16 cellular contexts compared by ENCODE assay signal in the genomic region with DNA sequence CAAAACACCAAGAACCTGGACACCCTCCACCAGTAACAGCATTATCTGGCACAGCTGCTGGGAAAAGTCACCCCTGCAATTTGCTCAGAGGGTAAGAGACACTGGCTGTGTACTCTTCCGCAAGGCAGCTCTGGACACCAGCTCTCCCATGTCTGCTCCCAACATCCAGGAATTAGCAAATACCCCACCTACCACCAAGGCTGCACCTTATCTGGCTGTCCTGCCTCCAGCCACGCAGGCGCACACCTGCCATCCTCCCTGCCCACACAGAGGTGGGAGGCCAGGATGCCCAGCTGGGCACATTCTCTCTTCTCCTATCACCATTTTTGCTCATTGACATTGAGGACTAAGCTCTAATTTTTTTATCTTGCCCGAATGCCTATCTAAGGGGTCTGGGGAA. TPM values are rescaled to one million over a fixed set of nuclear protein-coding genes. Genes with fewer than 3 reads are reported as not detected.
DNase-seq lines count a peak whose midpoint lies in the region; ATAC-seq, FAIRE-seq and TF ChIP-seq lines count a peak whose summit lies in the region.
"Had no signal": no experiment of that assay in that cellular context is flagged by ENCODE, and none has a peak within 500 bp of the region (broad histone marks: within the 10 kb centered on the region; RNA-seq: fewer than 3 reads in every experiment).

No MANE protein-coding gene starts in this region.

- ATAC-seq in K562 (no peak), HG03135 (IDR thresholded peaks at IDR 0.05; ENCODE audit: unreplicated experiment) (no peak)

- CTCF ChIA-PET in K562 (lab: Yijun Ruan, JAX; ENCODE audit: low intra/inter-chr PET ratio), result no interaction called here

- WGBS in K562 (ENCODE audit: insufficient coverage, low coverage, missing lambda C conversion rate), result 72% methylated on average over 4 of the region's 4 CpGs

- peak overlapping the region; percentile 89 for H2AFZ ChIP-seq in K562 (ENCODE audit: low read depth, low read length)
- H2AFZ ChIP-seq in osteoblast (ENCODE audit: low read length), result no peak overlapping the region
- H2AFZ ChIP-seq: GM23248 had no signal

- H4K20me1 ChIP-seq in K562 (replicated peaks; ENCODE audit: control insufficient read depth, insufficient read depth, low read length), result no peaks in the 10 kb centered on the region
- no peaks in the 10 kb centered on the region for H4K20me1 ChIP-seq in osteoblast (ENCODE audit: insufficient read depth, low read length)
- H4K20me1 ChIP-seq: BLaER1 treated with 17β-estradiol and CSF1 and Interleukin-3, amounts not matched to agents 10 nM and 100 nM had no signal

- intact Hi-C loops in K562 (cut with micrococcal nuclease), result no loop called here

- in situ Hi-C loops in K562 (cut with MboI), result no loop called here

- no peak for TF ChIP-seq EP300 in K562 (IDR thresholded peaks at IDR 0.05; ENCODE audit: low read length)

- H3K4me2 ChIP-seq in K562 (ENCODE audit: insufficient read depth, low read length), result no peak overlapping the region
- peak overlapping the region; percentile 88 for H3K4me2 ChIP-seq in osteoblast (ENCODE audit: insufficient read depth, low read length)
- H3K4me2 ChIP-seq: BLaER1 treated with 17β-estradiol and CSF1 and Interleukin-3, amounts not matched to agents 10 nM and 100 nM had no signal

- POLR2A ChIA-PET in K562 (lab: Yijun Ruan, JAX), result interaction anchor here (1.0 kb wide), 1 partner anchor 30 kb away, joined by 3 read pairs; no protein-coding TSS in a partner anchor

- H3K4me1 ChIP-seq in HUES48 (ENCODE audit: control insufficient read depth, insufficient read depth, low read length) (peaks cover 39% of the 10 kb centered on the region), K562 (replicated peaks in 1 of 2; ENCODE audit: control insufficient read depth in 2 of 2, insufficient read depth in 2 of 2, low read length in 2 of 2) (peaks cover 19 to 20% of the 10 kb centered on the region in 2 experiments; a peak in 4 of 5 replicates), osteoblast (ENCODE audit: insufficient read depth, low read length) (no peaks in the 10 kb centered on the region), Peyer's patch (peaks cover 0 to under 1% (median 0%) of the 10 kb centered on the region in 4 donors)
- H3K4me1 ChIP-seq: SJCRH30 had no signal

- DNase-seq in K562 (ENCODE audit: extremely low read depth in 1 of 4, low spot score in 3 of 4) (no peak), osteoblast (ENCODE audit: insufficient read length, low spot score, missing footprints) (no peak), SW 1271 (lab: John Stamatoyannopoulos, UW) (no peak), Peyer's patch (no peak)
- DNase-seq in activated T-cell treated with anti-CD3 and anti-CD28 coated beads, Interleukin-2, amount 50 U/mL, for 48 hours, result no peak
- DNase-seq: GM23248, NCI-H1105 treated with DMSO at 0.1 percent for 48 hours, NCI-H1930, NCI-H524 treated with DMSO at 0.1 percent for 48 hours had no signal

- H3K27ac ChIP-seq in C4-2B (peak overlapping the region; percentile 55), HUES48 (ENCODE audit: low read depth, low read length) (peak overlapping the region; percentile 73), K562 (ENCODE audit: extremely low read depth, low read depth, low read length) (no peak overlapping the region; the same call in 2 of the 3 replicates), osteoblast (ENCODE audit: low read depth, low read length) (no peak overlapping the region), Peyer's patch (no peak overlapping the region)
- H3K27ac ChIP-seq: BLaER1 treated with 17β-estradiol and CSF1 and Interleukin-3, amounts not matched to agents 10 nM and 100 nM; GM23248; SJCRH30 had no signal

- no peaks in the 10 kb centered on the region for H3K9me3 ChIP-seq in HUES48 (ENCODE audit: control insufficient read depth, insufficient read depth, low read length)
- peaks cover 2% of the 10 kb centered on the region; the same call in 1 of the 2 replicates for H3K9me3 ChIP-seq in K562 (replicated peaks; ENCODE audit: control insufficient read depth, insufficient read depth, low read depth, low read length)
- H3K9me3 ChIP-seq in osteoblast (ENCODE audit: low read depth, low read length), result no peaks in the 10 kb centered on the region
- no peaks in the 10 kb centered on the region for H3K9me3 ChIP-seq in Peyer's patch
- H3K9me3 ChIP-seq: SJCRH30 had no signal

- no peak for TF ChIP-seq POLR2A in K562 (conservative IDR thresholded peaks at IDR 0.05)
- no peak for TF ChIP-seq POLR2A in Peyer's patch (IDR thresholded peaks at IDR 0.05)

- H3K79me2 ChIP-seq in K562 (ENCODE audit: control insufficient read depth, insufficient read depth, low read length) (no peaks in the 10 kb centered on the region), osteoblast (ENCODE audit: insufficient read depth, low read length) (no peaks in the 10 kb centered on the region)

- BruUV-seq in K562 (replicated peaks; lab: Mats Ljungman, UMichigan), result no TSS peak

- H3K9ac ChIP-seq in HUES48 (ENCODE audit: low read depth, low read length), result no peak overlapping the region
- peak overlapping the region in 1 of 2 experiments; percentile 10; a peak in 1 of 4 replicates for H3K9ac ChIP-seq in K562 (ENCODE audit: insufficient read depth in 1 of 2, low read depth in 2 of 2, low read length in 2 of 2)
- H3K9ac ChIP-seq: BLaER1 treated with 17β-estradiol and CSF1 and Interleukin-3, amounts not matched to agents 10 nM and 100 nM; GM23248 had no signal

- H3K27me3 ChIP-seq in HUES48 (ENCODE audit: control insufficient read depth, insufficient read depth, low read length), result no peaks in the 10 kb centered on the region
- H3K27me3 ChIP-seq in K562 (ENCODE audit: control insufficient read depth in 2 of 2, insufficient read depth in 2 of 2, low read length in 2 of 2), result no peaks in the 10 kb centered on the region
- H3K27me3 ChIP-seq in osteoblast (ENCODE audit: insufficient read depth, low read length), result no peaks in the 10 kb centered on the region
- no peaks in the 10 kb centered on the region for H3K27me3 ChIP-seq in Peyer's patch
- H3K27me3 ChIP-seq: BLaER1 treated with 17β-estradiol and CSF1 and Interleukin-3, amounts not matched to agents 10 nM and 100 nM; SJCRH30 had no signal

- no peak for FAIRE-seq in K562 (lab: Jason Lieb, UNC)
- FAIRE-seq: A204.1, RCC 7860 had no signal

- no peak overlapping the region for H3K4me3 ChIP-seq in HUES48 (ENCODE audit: low read depth, low read length)
- H3K4me3 ChIP-seq in K562, result no peak overlapping the region
- peak overlapping the region; percentile 64 for H3K4me3 ChIP-seq in osteoblast (ENCODE audit: insufficient read depth, low read length)
- no peak overlapping the region for H3K4me3 ChIP-seq in Peyer's patch
- H3K4me3 ChIP-seq: BLaER1 treated with 17β-estradiol and CSF1 and Interleukin-3, amounts not matched to agents 10 nM and 100 nM; GM23248; SJCRH30 had no signal

- peaks cover 3% of the 10 kb centered on the region for H3K9me1 ChIP-seq in K562 (ENCODE audit: control insufficient read depth, insufficient read depth, low read length)

- no peak for TF ChIP-seq CTCF in C4-2B (conservative IDR thresholded peaks at IDR 0.05)
- no peak for TF ChIP-seq CTCF in K562 (IDR thresholded peaks at IDR 0.05 in 2 of 3, conservative IDR thresholded peaks at IDR 0.05 in 1 of 3; ENCODE audit: insufficient read depth in 2 of 3, low read depth in 1 of 3, low read length in 3 of 3)
- no peak for TF ChIP-seq CTCF in osteoblast (IDR thresholded peaks at IDR 0.05; ENCODE audit: extremely low read depth, low read depth, low read length)
- TF ChIP-seq CTCF in Peyer's patch (IDR thresholded peaks at IDR 0.05), result no peak

- TF ChIP-seq RAD21 in K562 (CRISPR knock-in tag; conservative IDR thresholded peaks at IDR 0.05 in 1 of 2, IDR thresholded peaks at IDR 0.05 in 1 of 2), result no peak

- no peaks in the 10 kb centered on the region for H3K36me3 ChIP-seq in HUES48 (ENCODE audit: control insufficient read depth, insufficient read depth, low read length)
- H3K36me3 ChIP-seq in K562 (ENCODE audit: control insufficient read depth, insufficient read depth, low read length), result no peaks in the 10 kb centered on the region
- H3K36me3 ChIP-seq in osteoblast (ENCODE audit: insufficient read depth, low read length), result no peaks in the 10 kb centered on the region
- H3K36me3 ChIP-seq in Peyer's patch, result no peaks in the 10 kb centered on the region
- H3K36me3 ChIP-seq: BLaER1 treated with 17β-estradiol and CSF1 and Interleukin-3, amounts not matched to agents 10 nM and 100 nM; SJCRH30 had no signal

TF ChIP-seq in K562, 482 proteins besides CTCF, POLR2A, EP300 and RAD21 (continues in another document):
- TF ChIP-seq TSC22D4 (tag; IDR thresholded peaks at IDR 0.05), result no peak

RNA-seq across cellular contexts. Expression of a gene that starts 20.3 kb away (rescaled TPM):
- total RNA-seq in K562 (2011; cell fraction: chromatin; rRNA removed; ENCODE audit: low replicate concordance), result 61.4 and 70.7 TPM in 2 replicates
- 53.2 and 63.7 TPM in 2 replicates for total RNA-seq in K562 (2011; cell fraction: nucleolus; rRNA removed)
- total RNA-seq in K562 (2011; cell fraction: nucleoplasm; rRNA removed), result 62.1 and 64.4 TPM in 2 replicates
- total RNA-seq in K562 (2014; rRNA removed) (76.1 and 83.0 TPM in 2 replicates), K562 (2014; rRNA removed; fragmentation: Illumina TruSeq; extraction: Trizol) (39.7 and 40.7 TPM in 2 replicates), K562 (2015; rRNA removed; fragmentation: Illumina TruSeq; extraction: Trizol) (25.0 and 25.9 TPM in 2 replicates), K562 (2021) (41.7 and 42.2 TPM in 2 replicates), osteoblast (53.0 and 112 TPM in 2 replicates), Peyer's patch (10 to 100 TPM; 26.7 to 58.7 (median 41.1) TPM)
- polyA plus RNA-seq in K562 (2011; rRNA removed) (119 and 124 TPM in 2 replicates), K562 (2014; fragmentation: Illumina TruSeq; extraction: Trizol) (46.9 and 54.9 TPM in 2 replicates), K562 (2014; fragmentation: Nextera tagmentation; extraction: Ambion mirVana) (10 to 100 TPM in 1 of 2 experiments, 1 to 10 TPM in 1; 9.2 to 10.7 TPM), K562 (2014; rRNA removed) (68.9 and 75.9 TPM in 2 replicates)
- 114 and 117 TPM in 2 replicates for polyA plus RNA-seq in K562 (2011; cell fraction: cytosol; rRNA removed)
- polyA plus RNA-seq in K562 (2011; cell fraction: nucleus; rRNA removed), result 136 and 157 TPM in 2 replicates
- 28.7 and 29.5 TPM in 2 replicates for polyA plus RNA-seq in K562 (2012)
- polyA minus RNA-seq in K562 (2011; rRNA and poly(A)+ RNA removed), result 42.4 and 53.7 TPM in 2 replicates
- 32.0 and 69.4 TPM in 2 replicates for polyA minus RNA-seq in K562 (2011; cell fraction: cytosol; rRNA and poly(A)+ RNA removed)
- 33.0 and 56.2 TPM in 2 replicates for polyA minus RNA-seq in K562 (2011; cell fraction: nucleus; rRNA and poly(A)+ RNA removed)

Comparison
In these comparisons a context has a peak if more than half of its experiments do, and no peak if none do; other contexts are left out.
1. H3K27ac ChIP-seq: peak in C4-2B (single experiment) and HUES48 (single experiment); none in K562 (single experiment), osteoblast (single experiment) and Peyer's patch (0 of 4).